30 cellular contexts compared by ENCODE assay signal in genomic region chr11:2148253-2149000, GRCh38. TPM values are rescaled to one million over a fixed set of nuclear protein-coding genes. Genes with fewer than 3 reads are reported as not detected.
"Had no signal": no experiment of that assay in that cellular context is flagged by ENCODE, and none has a peak within 500 bp of the region (broad histone marks: within the 10 kb centered on the region; RNA-seq: fewer than 3 reads in every experiment).

No MANE protein-coding gene starts in this region.

- H3K4me1 Mint-ChIP-seq: activated T-helper 17 cell treated with anti-CD3 and anti-CD28 coated beads, Interleukin-2, amount 50 U/mL, for 72 hours had no signal

- H3K4me3 ChIP-seq: Peyer's patch had no signal

- H3K4me3 Mint-ChIP-seq: activated CD4-positive, alpha-beta memory T cell treated with anti-CD3 and anti-CD28 coated beads, Interleukin-2, amount 10 ng/mL, durations not matched to agents 7 days and 5 days; activated CD4-positive, alpha-beta T cell treated with anti-CD3 and anti-CD28 coated beads for 36 hours; activated naive CD4-positive, alpha-beta T cell treated with anti-CD3 and anti-CD28 coated beads for 36 hours; activated naive CD8-positive, alpha-beta T cell; activated T-helper 17 cell treated with anti-CD3 and anti-CD28 coated beads, Interleukin-2, amount 50 U/mL, for 72 hours; IgD-negative memory B cell had no signal

- H3K27ac Mint-ChIP-seq: activated CD4-positive, alpha-beta memory T cell treated with anti-CD3 and anti-CD28 coated beads, Interleukin-2, amount 10 ng/mL, durations not matched to agents 7 days and 5 days; activated CD4-positive, alpha-beta T cell treated with anti-CD3 and anti-CD28 coated beads for 36 hours; activated naive CD4-positive, alpha-beta T cell treated with anti-CD3 and anti-CD28 coated beads for 36 hours; activated naive CD8-positive, alpha-beta T cell; activated T-helper 17 cell treated with anti-CD3 and anti-CD28 coated beads, Interleukin-2, amount 50 U/mL, for 72 hours; IgD-negative memory B cell had no signal

- H3K36me3 Mint-ChIP-seq: activated naive CD8-positive, alpha-beta T cell; brain; IgD-negative memory B cell had no signal

- H3K27ac ChIP-seq: Peyer's patch, RWPE1, WERI-Rb-1 had no signal

- DNase-seq: activated CD4-positive, alpha-beta memory T cell treated with anti-CD3 and anti-CD28 coated beads, Interleukin-2, amount 10 ng/mL, durations not matched to agents 7 days and 5 days; activated CD4-positive, alpha-beta T cell treated with anti-CD3 and anti-CD28 coated beads for 36 hours; activated CD4-positive, alpha-beta T cell treated with anti-CD3 and anti-CD28 coated beads, Interleukin-2, amount 50 U/mL, for 1 hour; activated gamma-delta T cell; activated naive CD4-positive, alpha-beta T cell treated with anti-CD3 and anti-CD28 coated beads for 36 hours; activated T-cell treated with anti-CD3 and anti-CD28 coated beads for 4 hours; activated T-cell treated with anti-CD3 and anti-CD28 coated beads, Interleukin-2, amount 50 U/mL, for 48 hours; amygdala; KG1; NCI-H1048; NCI-H1694; NCI-H2029; NCI-H2107; NCI-H2171 treated with DMSO at 0.1 percent for 48 hours; NCI-H226; NCI-H82; Peyer's patch; SHP77; T-helper 2 cell; WERI-Rb-1 had no signal

- H3K9me3 Mint-ChIP-seq: activated CD4-positive, alpha-beta memory T cell treated with anti-CD3 and anti-CD28 coated beads, Interleukin-2, amount 10 ng/mL, durations not matched to agents 7 days and 5 days; activated naive CD4-positive, alpha-beta T cell treated with anti-CD3 and anti-CD28 coated beads for 36 hours; activated T-helper 17 cell treated with anti-CD3 and anti-CD28 coated beads, Interleukin-2, amount 50 U/mL, for 72 hours; IgD-negative memory B cell had no signal

- H3K9me3 ChIP-seq: Peyer's patch had no signal

- H3K36me3 ChIP-seq: Peyer's patch, WERI-Rb-1 had no signal

- ATAC-seq: activated CD4-positive, alpha-beta T cell treated with anti-CD3 and anti-CD28 coated beads for 36 hours; activated T-helper 17 cell treated with anti-CD3 and anti-CD28 coated beads, Interleukin-2, amount 50 U/mL, for 72 hours had no signal

RNA-seq across cellular contexts. Expression of gene IGF2, which starts 9.2 kb away (rescaled TPM):
- polyA plus RNA-seq: IgD-negative memory B cell had no signal

RNA-seq across cellular contexts. Expression of gene INS, which starts 12.6 kb away (rescaled TPM):
- total RNA-seq: activated CD4-positive, alpha-beta memory T cell treated with anti-CD3 and anti-CD28 coated beads, Interleukin-2, amount 10 ng/mL, durations not matched to agents 7 days and 5 days; activated CD4-positive, alpha-beta T cell treated with anti-CD3 and anti-CD28 coated beads for 36 hours; activated CD8-positive, alpha-beta memory T cell treated with anti-CD3 and anti-CD28 coated beads for 36 hours; activated naive CD4-positive, alpha-beta T cell treated with anti-CD3 and anti-CD28 coated beads for 36 hours; activated T-helper 17 cell treated with anti-CD3 and anti-CD28 coated beads, Interleukin-2, amount 50 U/mL, for 72 hours; astrocyte; LHCN-M2; M059J; NCI-H460; Peyer's patch had no signal
- polyA plus RNA-seq: IgD-negative memory B cell had no signal

RNA-seq across cellular contexts. Expression of gene TH, which starts 23.2 kb away (rescaled TPM):
- total RNA-seq: activated CD4-positive, alpha-beta memory T cell treated with anti-CD3 and anti-CD28 coated beads, Interleukin-2, amount 10 ng/mL, durations not matched to agents 7 days and 5 days; activated CD4-positive, alpha-beta T cell treated with anti-CD3 and anti-CD28 coated beads for 36 hours; activated CD8-positive, alpha-beta memory T cell treated with anti-CD3 and anti-CD28 coated beads for 36 hours; activated naive CD4-positive, alpha-beta T cell treated with anti-CD3 and anti-CD28 coated beads for 36 hours; activated T-helper 17 cell treated with anti-CD3 and anti-CD28 coated beads, Interleukin-2, amount 50 U/mL, for 72 hours; astrocyte; LHCN-M2; NCI-H460 had no signal
- polyA plus RNA-seq: IgD-negative memory B cell had no signal
